9 cellular contexts compared by ENCODE assay signal in genomic region chr22:38881464-38881871, GRCh38. TPM values are rescaled to one million over a fixed set of nuclear protein-coding genes. Genes with fewer than 3 reads are reported as not detected.
DNase-seq lines count a peak whose midpoint lies in the region; ATAC-seq and TF ChIP-seq lines count a peak whose summit lies in the region.
"Had no signal": no experiment of that assay in that cellular context is flagged by ENCODE, and none has a peak within 500 bp of the region (broad histone marks: within the 10 kb centered on the region; RNA-seq: fewer than 3 reads in every experiment).

No MANE protein-coding gene starts in this region.

- no peak for TF ChIP-seq POLR2A in lower leg skin (IDR thresholded peaks at IDR 0.05)

- H3K4me3 ChIP-seq in lower leg skin (ENCODE audit: low read depth, poor library complexity, severe bottlenecking) (no peak overlapping the region), thoracic aorta (peak overlapping the region; percentile 71)

- no peaks in the 10 kb centered on the region for H3K27me3 ChIP-seq in thoracic aorta (replicated peaks; ENCODE audit: insufficient read depth)

- H3K4me1 ChIP-seq in thoracic aorta (ENCODE audit: control insufficient read depth in 1 of 2, low read depth in 2 of 2), result peaks cover 24 to 36% of the 10 kb centered on the region in 2 donors

- TF ChIP-seq CTCF in lower leg skin (IDR thresholded peaks at IDR 0.05), result no peak
- TF ChIP-seq CTCF in thoracic aorta (IDR thresholded peaks at IDR 0.05), result no peak
- no peak for TF ChIP-seq CTCF in GM20000 (IDR thresholded peaks at IDR 0.05; ENCODE audit: extremely low read depth, missing control alignments)

- ATAC-seq in thoracic aorta (ENCODE audit: insufficient number of reproducible peaks, low FRiP score, low read depth), result peak; percentile 91
- ATAC-seq in HG03097 (IDR thresholded peaks at IDR 0.05; ENCODE audit: low FRiP score, unreplicated experiment), result no peak

- no peaks in the 10 kb centered on the region for H3K36me3 ChIP-seq in thoracic aorta

- intact Hi-C loops in lower leg skin (cut with DNase I; ENCODE audit: low total_unique reads), result no loop called here

- peak overlapping the region; percentile 86 for H3K27ac ChIP-seq in thoracic aorta

- WGBS in lower leg skin, 2 donors, result 2 to 6% methylated on average over 9 of the region's 9 CpGs

- peak; percentile 78 for DNase-seq in HCEC 1CT
- peak; percentile 87 for DNase-seq in cerebellar cortex (ENCODE audit: low spot score)
- peak; percentile 74 to 91 for DNase-seq in lower leg skin (ENCODE audit: low spot score in 2 of 2)
- no peak for DNase-seq in thoracic aorta (ENCODE audit: low spot score)
- no peak for DNase-seq in COLO668 (lab: John Stamatoyannopoulos, UW; ENCODE audit: unreplicated experiment)
- no peak for DNase-seq in NCI-H1092 (lab: John Stamatoyannopoulos, UW)
- DNase-seq in GM20000 (ENCODE audit: low spot score), result no peak
- DNase-seq: activated B cell treated with CpG ODN at 0.5 μM for 24 hours had no signal

- H3K9me3 ChIP-seq in thoracic aorta, result no peaks in the 10 kb centered on the region

RNA-seq across cellular contexts. Expression of gene CBX6, which starts 9.5 kb away (rescaled TPM):
- 10 to 100 TPM in 2 of 4 donors, 1 to 10 TPM in 2; 5.1 to 20.0 (median 13.9) TPM for total RNA-seq in lower leg skin
- 100 to 1,000 TPM in 1 of 2 donors, 10 to 100 TPM in 1; 80.1 to 111 TPM for total RNA-seq in thoracic aorta

RNA-seq across cellular contexts. Expression of gene NPTXR, which starts 37.6 kb away (rescaled TPM):
- total RNA-seq in lower leg skin, result 1 to 10 TPM in 2 of 4 donors, under 1 TPM in 2; 0.34 to 4.6 (median 1.7) TPM
- total RNA-seq in thoracic aorta, result 10 to 100 TPM; 29.3 to 50.8 TPM

Comparison
In these comparisons a context has a peak if more than half of its experiments do, and no peak if none do; other contexts are left out.
1. DNase-seq: peak in HCEC 1CT (single experiment), cerebellar cortex (single experiment) and lower leg skin (2 of 2); none in thoracic aorta (single experiment), COLO668 (single experiment), NCI-H1092 (single experiment) and GM20000 (single experiment).
2. RNA of gene NPTXR, which starts 37.6 kb away (total RNA-seq): 29.3 to 50.8 TPM in thoracic aorta; 0.34 to 4.6 TPM in lower leg skin; every median in the first group is over 4 times any median in the second.